Comparison of ENCODE assay signal across 8 cellular contexts in genomic region chr5:14447958-14448881, GRCh38.
DNase-seq lines count a peak whose midpoint lies in the region; ATAC-seq, FAIRE-seq and TF ChIP-seq lines count a peak whose summit lies in the region.

No MANE protein-coding gene starts in this region.

- CTCF ChIA-PET in activated CD8-positive, alpha-beta T cell treated with anti-CD3 and anti-CD28 coated beads, Interleukin-2, amount 10 ng/mL, durations not matched to agents 7 days and 5 days (lab: Charles Lee), result no interaction called here

- ATAC-seq in GM18870 (IDR thresholded peaks at IDR 0.05; ENCODE audit: unreplicated experiment) (peak; percentile 52), HG03108 (IDR thresholded peaks at IDR 0.05; ENCODE audit: unreplicated experiment) (peak; percentile 62), pancreas (peak in 3 of 4 donors; percentile 11 to 26 (median 21))
- no peak for ATAC-seq in activated CD8-positive, alpha-beta T cell treated with anti-CD3 and anti-CD28 coated beads, Interleukin-2, amount 10 ng/mL, durations not matched to agents 7 days and 5 days

- no peak for FAIRE-seq in pancreas (lab: Jason Lieb, UNC)

- H3K27ac Mint-ChIP-seq in activated CD8-positive, alpha-beta T cell treated with anti-CD3 and anti-CD28 coated beads, Interleukin-2, amount 10 ng/mL, durations not matched to agents 7 days and 5 days, result no peak overlapping the region
- no peak overlapping the region for H3K27ac Mint-ChIP-seq in activated T-cell treated with anti-CD3 and anti-CD28 coated beads, Interleukin-2, amount 50 U/mL, for 24 hours

- DNase-seq in pancreas (no peak), medulla oblongata (ENCODE audit: extremely low spot score) (no peak), SW480 (ENCODE audit: low spot score) (no peak)
- DNase-seq in activated CD8-positive, alpha-beta T cell treated with anti-CD3 and anti-CD28 coated beads, Interleukin-2, amount 10 ng/mL, durations not matched to agents 7 days and 5 days, result no peak
- no peak for DNase-seq in activated T-cell treated with anti-CD3 and anti-CD28 coated beads, Interleukin-2, amount 50 U/mL, for 24 hours

- intact Hi-C loops in pancreas (cut with DNase I), result no loop called here

- H3K4me3 Mint-ChIP-seq in activated CD8-positive, alpha-beta T cell treated with anti-CD3 and anti-CD28 coated beads, Interleukin-2, amount 10 ng/mL, durations not matched to agents 7 days and 5 days, result no peak overlapping the region
- H3K4me3 Mint-ChIP-seq in activated T-cell treated with anti-CD3 and anti-CD28 coated beads, Interleukin-2, amount 50 U/mL, for 24 hours, result no peak overlapping the region

- TF ChIP-seq CTCF in pancreas (IDR thresholded peaks at IDR 0.05), result no peak

- POLR2A ChIA-PET in activated CD8-positive, alpha-beta T cell treated with anti-CD3 and anti-CD28 coated beads, Interleukin-2, amount 10 ng/mL, durations not matched to agents 7 days and 5 days (lab: Charles Lee), result no interaction called here

- WGBS in pancreas, 2 donors, result 76 to 81% methylated on average over 17 of the region's 17 CpGs

- H3K4me1 Mint-ChIP-seq in activated CD8-positive, alpha-beta T cell treated with anti-CD3 and anti-CD28 coated beads, Interleukin-2, amount 10 ng/mL, durations not matched to agents 7 days and 5 days (ENCODE audit: low read depth), result no peaks in the 10 kb centered on the region
- H3K4me1 Mint-ChIP-seq in activated T-cell treated with anti-CD3 and anti-CD28 coated beads, Interleukin-2, amount 50 U/mL, for 24 hours (ENCODE audit: low read depth), result peaks cover 8% of the 10 kb centered on the region

- H3K4me1 ChIP-seq in pancreas, result no peaks in the 10 kb centered on the region

- H3K27ac ChIP-seq in cingulate gyrus (ENCODE audit: low read depth, low read length) (peak overlapping the region; percentile 15), pancreas (peak overlapping the region in 1 of 4 donors; percentile 34)

- no peaks in the 10 kb centered on the region for H3K36me3 Mint-ChIP-seq in activated CD8-positive, alpha-beta T cell treated with anti-CD3 and anti-CD28 coated beads, Interleukin-2, amount 10 ng/mL, durations not matched to agents 7 days and 5 days (ENCODE audit: low read depth)
- H3K36me3 Mint-ChIP-seq in activated T-cell treated with anti-CD3 and anti-CD28 coated beads, Interleukin-2, amount 50 U/mL, for 24 hours (ENCODE audit: low read depth), result no peaks in the 10 kb centered on the region

- no peaks in the 10 kb centered on the region for H3K9me3 Mint-ChIP-seq in activated CD8-positive, alpha-beta T cell treated with anti-CD3 and anti-CD28 coated beads, Interleukin-2, amount 10 ng/mL, durations not matched to agents 7 days and 5 days (ENCODE audit: insufficient read depth)
- H3K9me3 Mint-ChIP-seq in activated T-cell treated with anti-CD3 and anti-CD28 coated beads, Interleukin-2, amount 50 U/mL, for 24 hours, result no peaks in the 10 kb centered on the region

- no peaks in the 10 kb centered on the region for H3K9me3 ChIP-seq in pancreas

- no peaks in the 10 kb centered on the region for H3K36me3 ChIP-seq in pancreas

- H3K4me3 ChIP-seq in pancreas, result no peak overlapping the region

- H3K27me3 ChIP-seq in pancreas, result no peaks in the 10 kb centered on the region

- H3K27me3 Mint-ChIP-seq in activated CD8-positive, alpha-beta T cell treated with anti-CD3 and anti-CD28 coated beads, Interleukin-2, amount 10 ng/mL, durations not matched to agents 7 days and 5 days (ENCODE audit: low read depth), result peaks cover 1% of the 10 kb centered on the region
- no peaks in the 10 kb centered on the region for H3K27me3 Mint-ChIP-seq in activated T-cell treated with anti-CD3 and anti-CD28 coated beads, Interleukin-2, amount 50 U/mL, for 24 hours
